19 cellular contexts compared by ENCODE assay signal in the genomic region with DNA sequence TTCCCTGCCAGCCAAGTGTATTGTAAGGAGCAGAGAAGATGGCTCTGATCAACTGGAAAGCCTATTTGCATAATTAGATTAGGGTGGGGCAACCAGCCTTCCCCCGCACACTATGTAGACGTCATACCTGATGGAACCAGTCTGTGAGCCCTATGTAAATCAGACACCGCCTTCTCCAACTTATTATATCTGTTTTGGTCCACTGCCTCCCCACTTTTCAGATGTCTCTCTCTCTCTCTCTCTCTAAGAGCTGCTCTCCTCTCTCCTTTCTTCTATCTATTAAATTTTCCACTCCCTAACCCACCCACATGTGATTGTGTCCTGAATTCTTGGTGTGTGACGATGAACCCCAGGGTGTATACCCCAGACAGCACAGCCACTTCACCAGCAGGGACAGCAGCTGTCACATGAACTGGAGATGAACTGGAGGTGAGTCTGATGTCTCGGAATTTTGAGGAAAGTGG.
A peak's percentile ranks its signal among the peaks of the same experiment; 100 is the strongest.
DNase-seq lines count a peak whose midpoint lies in the region; ATAC-seq, FAIRE-seq and TF ChIP-seq lines count a peak whose summit lies in the region.
"Had no signal": no experiment of that assay in that cellular context is flagged by ENCODE, and none has a peak within 500 bp of the region (broad histone marks: within the 10 kb centered on the region; RNA-seq: fewer than 3 reads in every experiment).

No MANE protein-coding gene starts in this region.

- H3K9me3 ChIP-seq in mesenchymal stem cell (ENCODE audit: control insufficient read depth, low read length) (no peaks in the 10 kb centered on the region), small intestine (ENCODE audit: control insufficient read depth, low read depth) (no peaks in the 10 kb centered on the region)
- H3K9me3 ChIP-seq: lower lobe of right lung had no signal

- FAIRE-seq in small intestine (lab: Jason Lieb, UNC) (no peak), GM12892 (lab: Jason Lieb, UNC) (no peak)
- FAIRE-seq: HepG2 had no signal

- H3K36me3 ChIP-seq in mesenchymal stem cell (ENCODE audit: control insufficient read depth in 1 of 2, insufficient read depth in 2 of 2, low read depth in 1 of 2, low read length in 2 of 2): no peaks in the 10 kb centered on the region
- H3K36me3 ChIP-seq in small intestine (ENCODE audit: control insufficient read depth in 2 of 2, insufficient read depth in 2 of 2, low read length in 2 of 2): no peaks in the 10 kb centered on the region
- H3K36me3 ChIP-seq: lower lobe of right lung had no signal

- peak overlapping the region; percentile 66 to 91 for H3K18ac ChIP-seq in mesenchymal stem cell (ENCODE audit: low read depth in 1 of 2, low read length in 2 of 2)

- H2BK5ac ChIP-seq in mesenchymal stem cell (ENCODE audit: low read depth, low read length, poor library complexity, severe bottlenecking): no peak overlapping the region

- WGBS in mesenchymal stem cell: 73% methylated on average over 3 of the region's 5 CpGs
- 74 to 90% (median 83%) methylated on average over 5 of the region's 5 CpGs for WGBS in small intestine, 3 donors

- H3K27me3 ChIP-seq in mesenchymal stem cell (ENCODE audit: control insufficient read depth in 1 of 2, insufficient read depth in 1 of 2, low read length in 2 of 2) (peaks cover 0 to 2% of the 10 kb centered on the region in 2 experiments), small intestine (ENCODE audit: control insufficient read depth in 2 of 2, insufficient read depth in 2 of 2, low read length in 2 of 2) (no peaks in the 10 kb centered on the region)

- no peak overlapping the region for H2BK15ac ChIP-seq in mesenchymal stem cell (ENCODE audit: low read depth, poor library complexity, severe bottlenecking)

- H3K4me3 ChIP-seq in astrocyte of the spinal cord (ENCODE audit: low read depth, low read length): peak overlapping the region; percentile 18
- H3K4me3 ChIP-seq in mesenchymal stem cell (ENCODE audit: insufficient read depth in 1 of 2, low read depth in 1 of 2, low read length in 2 of 2): no peak overlapping the region
- H3K4me3 ChIP-seq in small intestine (ENCODE audit: low read depth in 1 of 2, low read length in 2 of 2): no peak overlapping the region
- H3K4me3 ChIP-seq: lower lobe of right lung had no signal

- ATAC-seq in GM21447 (IDR thresholded peaks at IDR 0.05; ENCODE audit: unreplicated experiment): no peak
- ATAC-seq: HepG2; lower lobe of right lung; stimulated activated naive CD8-positive, alpha-beta T cell treated with anti-CD3 and anti-CD28 coated beads, Interleukin-15, Interleukin-2, amounts not matched to agents 100 U/mL and 50 U/mL, for 24 hours had no signal

- H2BK120ac ChIP-seq in mesenchymal stem cell (ENCODE audit: low read depth, low read length): peak overlapping the region; percentile 34

- peak overlapping the region in 1 of 2 experiments; percentile 33 for H3K4ac ChIP-seq in mesenchymal stem cell (ENCODE audit: low read depth in 1 of 2, low read length in 2 of 2)

- H3K14ac ChIP-seq in mesenchymal stem cell (ENCODE audit: low read length in 2 of 2): no peak overlapping the region

- peak overlapping the region; percentile 66 for H4K8ac ChIP-seq in mesenchymal stem cell (ENCODE audit: low read length)

- H2BK12ac ChIP-seq in mesenchymal stem cell (ENCODE audit: low read length in 2 of 2): peak overlapping the region in 1 of 2 experiments; percentile 83

- in situ Hi-C loops in astrocyte of the spinal cord (cut with HindIII; ENCODE audit: low sequenced_read_pairs): no loop called here

- TF ChIP-seq POLR2A in GM12892 (IDR thresholded peaks at IDR 0.05; ENCODE audit: low read depth, low read length): no peak

- no peak for TF ChIP-seq CTCF in astrocyte of the spinal cord (IDR thresholded peaks at IDR 0.05; ENCODE audit: low read depth, low read length)

- H3K27ac ChIP-seq in mesenchymal stem cell (ENCODE audit: low read length, poor library complexity, severe bottlenecking): no peak overlapping the region
- H3K27ac ChIP-seq in small intestine (ENCODE audit: low read depth in 1 of 2, low read length in 1 of 2): no peak overlapping the region
- H3K27ac ChIP-seq: lower lobe of right lung had no signal

- H2AK5ac ChIP-seq in mesenchymal stem cell (ENCODE audit: low read length, severe bottlenecking): peak overlapping the region; percentile 86

- peaks cover 7% of the 10 kb centered on the region for H3K4me1 ChIP-seq in mesenchymal stem cell (ENCODE audit: control insufficient read depth, insufficient read depth, low read depth, low read length)
- H3K4me1 ChIP-seq in small intestine (ENCODE audit: control insufficient read depth in 2 of 2, insufficient read depth in 1 of 2, low read depth in 1 of 2, low read length in 1 of 2): no peaks in the 10 kb centered on the region

- peak overlapping the region; percentile 41 for H4K91ac ChIP-seq in mesenchymal stem cell (ENCODE audit: low read length)

- H3K9ac ChIP-seq in mesenchymal stem cell (ENCODE audit: low read length): no peak overlapping the region

- no peak overlapping the region for H3K4me2 ChIP-seq in mesenchymal stem cell (ENCODE audit: low read length, poor library complexity, severe bottlenecking)

- no peaks in the 10 kb centered on the region for H3K79me1 ChIP-seq in mesenchymal stem cell (replicated peaks; ENCODE audit: low read length, poor library complexity, severe bottlenecking)

- H3K23ac ChIP-seq in mesenchymal stem cell (ENCODE audit: low read length in 2 of 2): no peak overlapping the region

- no peak overlapping the region for H2AFZ ChIP-seq in mesenchymal stem cell (ENCODE audit: low read depth, low read length)

- DNase-seq in EH (ENCODE audit: low read depth): peak; percentile 52
- DNase-seq in NCI-H460 (ENCODE audit: extremely low read depth, low read depth): peak; percentile 86
- DNase-seq in astrocyte of the spinal cord (ENCODE audit: low read depth, low spot score): peak; percentile 48
- peak; percentile 51 for DNase-seq in mesenchymal stem cell
- no peak for DNase-seq in small intestine
- DNase-seq in GM12892 (ENCODE audit: insufficient read length): no peak
- DNase-seq in CD1c-positive myeloid dendritic cell (ENCODE audit: extremely low spot score): no peak
- DNase-seq: activated naive CD8-positive, alpha-beta T cell treated with anti-CD3 and anti-CD28 coated beads, Interleukin-2, amount 10 ng/mL, durations not matched to agents 7 days and 5 days; C1 segment of cervical spinal cord; dermis blood vessel endothelial cell; lower lobe of right lung; NCI-H187; occipital lobe; OCI-M1; stimulated activated CD4-positive, alpha-beta T cell treated with anti-CD3 and anti-CD28 coated beads, Interleukin-1b, Interleukin-23, amount 100 ng/mL, for 48 hours; stimulated activated naive CD8-positive, alpha-beta T cell treated with anti-CD3 and anti-CD28 coated beads, Interleukin-15, Interleukin-2, amounts not matched to agents 100 U/mL and 50 U/mL, for 24 hours; T-helper 9 cell had no signal

Comparison
In these comparisons a context has a peak if more than half of its experiments do, and no peak if none do; other contexts are left out.
1. DNase-seq: peak in EH (single experiment), NCI-H460 (single experiment), astrocyte of the spinal cord (single experiment) and mesenchymal stem cell (single experiment); none in small intestine (single experiment), GM12892 (single experiment) and CD1c-positive myeloid dendritic cell (single experiment).